In the genomic region with DNA sequence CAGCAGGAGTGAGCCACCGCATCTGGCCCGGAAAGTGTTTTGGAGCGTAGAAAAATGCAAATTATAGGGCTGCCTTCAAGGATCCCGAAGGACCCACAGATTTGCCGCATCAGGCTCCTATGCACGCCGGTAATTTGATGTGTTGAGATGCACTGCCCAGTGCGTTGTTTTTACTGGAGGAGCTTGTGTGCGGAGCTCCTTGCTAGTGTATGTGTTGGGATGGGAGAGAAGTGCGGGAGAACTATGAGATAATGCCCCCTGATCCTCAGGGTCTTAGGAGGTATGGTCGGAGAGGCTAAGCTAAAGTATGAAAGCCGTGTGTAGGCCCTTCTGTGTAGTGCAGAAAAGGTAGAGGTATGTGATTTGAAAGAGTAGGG, we compare ENCODE assay signal across 8 cellular contexts. TPM values are rescaled to one million over a fixed set of nuclear protein-coding genes. Genes with fewer than 3 reads are reported as not detected.
DNase-seq lines count a peak whose midpoint lies in the region; ATAC-seq and TF ChIP-seq lines count a peak whose summit lies in the region.

No MANE protein-coding gene starts in this region.

- no peaks in the 10 kb centered on the region for H3K9me3 ChIP-seq in OCI-LY7 (ENCODE audit: low read length)
- no peaks in the 10 kb centered on the region for H3K9me3 ChIP-seq in mammary epithelial cell (replicated peaks; ENCODE audit: insufficient read depth, low read length)
- H3K9me3 ChIP-seq in uterus: no peaks in the 10 kb centered on the region

- ATAC-seq in HG02610 (IDR thresholded peaks at IDR 0.05; ENCODE audit: unreplicated experiment): no peak
- ATAC-seq in GM21786 (IDR thresholded peaks at IDR 0.05; ENCODE audit: unreplicated experiment): no peak

- peaks cover 3% of the 10 kb centered on the region; the same call in 1 of the 2 replicates for H4K20me1 ChIP-seq in OCI-LY7 (ENCODE audit: insufficient read depth, low read length)
- H4K20me1 ChIP-seq in mammary epithelial cell (ENCODE audit: insufficient read depth, low read length): no peaks in the 10 kb centered on the region

- H3K79me2 ChIP-seq in OCI-LY7 (ENCODE audit: insufficient read depth, low read depth, low read length): peaks cover 52% of the 10 kb centered on the region
- peaks cover 64% of the 10 kb centered on the region for H3K79me2 ChIP-seq in mammary epithelial cell (ENCODE audit: insufficient read depth, low read length)
- H3K79me2 ChIP-seq in mesendoderm (ENCODE audit: control insufficient read depth, insufficient read depth, low read length): peaks cover 22% of the 10 kb centered on the region

- H3K4ac ChIP-seq in mesendoderm (ENCODE audit: low read depth, low read length): no peak overlapping the region

- H2BK15ac ChIP-seq in mesendoderm (replicated peaks; ENCODE audit: low read depth): no peak overlapping the region

- H3K4me2 ChIP-seq in OCI-LY7 (ENCODE audit: low read length): peak overlapping the region; percentile 81
- H3K4me2 ChIP-seq in mammary epithelial cell (ENCODE audit: insufficient read depth, low read depth, low read length): peak overlapping the region; percentile 79
- peak overlapping the region; percentile 21 for H3K4me2 ChIP-seq in mesendoderm (ENCODE audit: low read length)

- H3K9me2 ChIP-seq in OCI-LY7 (ENCODE audit: insufficient read depth, low read length): no peaks in the 10 kb centered on the region

- dilution Hi-C loops in mammary epithelial cell (cut with HindIII; ENCODE audit: low sequenced_read_pairs): loop anchor here (5.0 kb wide), 2 partner anchors 72 to 73 kb away; no protein-coding TSS in a partner anchor

- no peak overlapping the region for H4K5ac ChIP-seq in mesendoderm (ENCODE audit: low read length)

- intact Hi-C loops in OCI-LY7 (cut with micrococcal nuclease; ENCODE audit: unreplicated experiment): no loop called here
- intact Hi-C loops in mammary epithelial cell (cut with micrococcal nuclease): loop anchor here (1.0 kb wide), 1 partner anchor 14 kb away; no protein-coding TSS in a partner anchor
- intact Hi-C loops in uterus (cut with DNase I; ENCODE audit: low total_unique reads): no loop called here

- H3K56ac ChIP-seq in mesendoderm (ENCODE audit: low read length): peak overlapping the region; percentile 99

- H3K23ac ChIP-seq in mesendoderm (ENCODE audit: low read length): no peak overlapping the region

- no peak overlapping the region for H2AK5ac ChIP-seq in mesendoderm (ENCODE audit: low read length)

- POLR2A ChIA-PET in OCI-LY7 (lab: Charles Lee): interaction anchor here (1.0 to 7.2 kb wide), 5 partner anchors 10 to 119 kb away, joined by 3 to 55 read pairs (median 4); a partner anchor contains a TSS

- peak overlapping the region; percentile 90 for H3K4me3 ChIP-seq in OCI-LY7 (ENCODE audit: low read depth, low read length, poor library complexity, severe bottlenecking)
- peak overlapping the region; percentile 42 to 80 (median 67) for H3K4me3 ChIP-seq in mammary epithelial cell (replicated peaks in 1 of 3; ENCODE audit: insufficient read depth in 1 of 3, low read depth in 2 of 3, low read length in 3 of 3)
- peak overlapping the region; percentile 97 for H3K4me3 ChIP-seq in mesendoderm (ENCODE audit: low read length)
- peak overlapping the region; percentile 96 to 99 for H3K4me3 ChIP-seq in uterus

- H3K9ac ChIP-seq in mammary epithelial cell (ENCODE audit: insufficient read depth, low read length): peak overlapping the region; percentile 95
- peak overlapping the region; percentile 98 for H3K9ac ChIP-seq in mesendoderm (ENCODE audit: low read length)

- H3K4me1 ChIP-seq in OCI-LY7 (ENCODE audit: insufficient read depth, low read length, poor library complexity, severe bottlenecking) (peaks cover 31% of the 10 kb centered on the region), mammary epithelial cell (ENCODE audit: insufficient read depth, low read length) (peaks cover 13% of the 10 kb centered on the region), mesendoderm (ENCODE audit: control insufficient read depth, low read depth, low read length) (no peaks in the 10 kb centered on the region), uterus (peaks cover 0 to 8% of the 10 kb centered on the region in 2 donors)

- TF ChIP-seq CTCF in OCI-LY7 (conservative IDR thresholded peaks at IDR 0.05; ENCODE audit: low read length) (no peak), mammary epithelial cell (conservative IDR thresholded peaks at IDR 0.05 in 1 of 2, IDR thresholded peaks at IDR 0.05 in 1 of 2; ENCODE audit: extremely low read depth in 1 of 2, insufficient read depth in 1 of 2, low read depth in 1 of 2, low read length in 2 of 2) (no peak), uterus (IDR thresholded peaks at IDR 0.05) (no peak)

- BruUV-seq in OCI-LY7 (replicated peaks; lab: Mats Ljungman, UMichigan): no TSS peak
- BruUV-seq in mammary epithelial cell (replicated peaks; lab: Mats Ljungman, UMichigan): no TSS peak

- H3K79me1 ChIP-seq in mesendoderm (ENCODE audit: low read length): peaks cover 5% of the 10 kb centered on the region

- no peak overlapping the region for H2BK120ac ChIP-seq in mesendoderm (ENCODE audit: low read depth, low read length)

- DNase-seq in activated naive CD4-positive, alpha-beta T cell treated with Interleukin-2 at 50 U/mL for 16 hours: peak; percentile 24
- DNase-seq in activated naive CD4-positive, alpha-beta T cell treated with anti-CD3 and anti-CD28 coated beads, Interleukin-2, amount 50 U/mL, for 16 hours: no peak
- peak; percentile 63 for DNase-seq in OCI-LY7 (ENCODE audit: low spot score)
- peak; percentile 20 for DNase-seq in mammary epithelial cell
- DNase-seq in mesendoderm: no peak
- no peak for DNase-seq in uterus

- CTCF ChIA-PET in OCI-LY7 (lab: Charles Lee; ENCODE audit: unreplicated experiment) (interaction anchor here (0.6 kb wide), 2 partner anchors 40 to 268 kb away, joined by 3 read pairs; no protein-coding TSS in a partner anchor), mammary epithelial cell (lab: Charles Lee; ENCODE audit: low non-redundant PET) (no interaction called here)

- no peak overlapping the region for H3K18ac ChIP-seq in mesendoderm (ENCODE audit: low read length)

- H2BK5ac ChIP-seq in mesendoderm (ENCODE audit: low read length): no peak overlapping the region

- H3K36me3 ChIP-seq in OCI-LY7 (ENCODE audit: insufficient read depth, low read length) (no peaks in the 10 kb centered on the region), mammary epithelial cell (ENCODE audit: insufficient read depth, low read length) (no peaks in the 10 kb centered on the region), mesendoderm (ENCODE audit: control insufficient read depth, insufficient read depth, low read length) (no peaks in the 10 kb centered on the region), uterus (no peaks in the 10 kb centered on the region)

- H2AFZ ChIP-seq in OCI-LY7 (ENCODE audit: low read length) (peak overlapping the region; percentile 69; the same call in 1 of the 2 replicates), mammary epithelial cell (ENCODE audit: low read depth, low read length) (peak overlapping the region; percentile 87)

- no peak overlapping the region for H4K8ac ChIP-seq in mesendoderm (ENCODE audit: low read depth, low read length)

- H3K27me3 ChIP-seq in mammary epithelial cell (ENCODE audit: insufficient read depth, low read length): no peaks in the 10 kb centered on the region
- H3K27me3 ChIP-seq in mesendoderm (ENCODE audit: insufficient read depth, low read length, poor library complexity): no peaks in the 10 kb centered on the region
- no peaks in the 10 kb centered on the region for H3K27me3 ChIP-seq in uterus

- peak overlapping the region; percentile 85 for H3K27ac ChIP-seq in OCI-LY7 (ENCODE audit: low read depth, low read length, poor library complexity, severe bottlenecking)
- peak overlapping the region; percentile 86 for H3K27ac ChIP-seq in mammary epithelial cell (ENCODE audit: insufficient read depth, low read depth, low read length)
- no peak overlapping the region for H3K27ac ChIP-seq in mesendoderm (ENCODE audit: low read depth, low read length)
- peak overlapping the region; percentile 96 to 97 for H3K27ac ChIP-seq in uterus

- WGBS in mammary epithelial cell (ENCODE audit: low coverage, missing lambda C conversion rate): 6% methylated on average over 12 of the region's 12 CpGs
- WGBS in mesendoderm (ENCODE audit: extremely low coverage, insufficient coverage, low lambda C conversion rate): no CpG with 5 or more reads among the region's 12 CpGs

- TF ChIP-seq POLR2A in uterus (IDR thresholded peaks at IDR 0.05): no peak

- in situ Hi-C loops in mammary epithelial cell (cut with MboI; ENCODE audit: low sequenced_read_pairs in 2 of 2): no loop called here

RNA-seq across cellular contexts. Expression of a gene that starts 1.3 kb away (rescaled TPM):
- 32.6 and 33.8 TPM in 2 replicates for total RNA-seq in OCI-LY7 (2014; rRNA removed; shearing (Covaris generic))
- total RNA-seq in OCI-LY7 (2022) (65.4 and 72.4 TPM in 2 replicates), mammary epithelial cell (100 to 1,000 TPM; 112 to 248 TPM), uterus (100 to 1,000 TPM in 1 of 4 donors, 10 to 100 TPM in 3; 14.1 to 110 (median 55.9) TPM)
- 9.7 TPM for polyA plus RNA-seq in mammary epithelial cell
- 161 TPM for polyA minus RNA-seq in mammary epithelial cell
- 17.6 TPM for polyA plus RNA-seq in mesendoderm (2013, experiment 1 of 2)
- 17.0 TPM for polyA plus RNA-seq in mesendoderm (2013, experiment 2 of 2)

Comparison
In these comparisons a context has a peak if more than half of its experiments do, and no peak if none do; other contexts are left out.
1. DNase-seq: peak in activated naive CD4-positive, alpha-beta T cell treated with Interleukin-2 at 50 U/mL for 16 hours (single experiment), OCI-LY7 (single experiment) and mammary epithelial cell (single experiment); none in activated naive CD4-positive, alpha-beta T cell treated with anti-CD3 and anti-CD28 coated beads, Interleukin-2, amount 50 U/mL, for 16 hours (single experiment), mesendoderm (single experiment) and uterus (0 of 2).
2. H3K4me2 ChIP-seq: peak in every context shown above with its lines; median percentile 81 in OCI-LY7; 79 in mammary epithelial cell; 21 in mesendoderm.
3. Peak in every context shown above with its lines, with median percentiles within 50 percentile points of each other: H3K4me3 ChIP-seq.